In genomic region chr1:155009221-155009711, GRCh38 we compare ENCODE assay signal across 1 cellular context.
TF ChIP-seq lines count a peak whose summit lies in the region.

No MANE protein-coding gene starts in this region.

TF ChIP-seq in GM23338, 12 proteins besides CTCF, POLR2A, EP300 and RAD21 (continued from another document):
- no peak for TF ChIP-seq REST (IDR thresholded peaks at IDR 0.05; ENCODE audit: unreplicated experiment)
- no peak for TF ChIP-seq EZH2phosphoT487 (IDR thresholded peaks at IDR 0.05; ENCODE audit: unreplicated experiment)
